ENCODE assay signal across 15 cellular contexts in the genomic region with DNA sequence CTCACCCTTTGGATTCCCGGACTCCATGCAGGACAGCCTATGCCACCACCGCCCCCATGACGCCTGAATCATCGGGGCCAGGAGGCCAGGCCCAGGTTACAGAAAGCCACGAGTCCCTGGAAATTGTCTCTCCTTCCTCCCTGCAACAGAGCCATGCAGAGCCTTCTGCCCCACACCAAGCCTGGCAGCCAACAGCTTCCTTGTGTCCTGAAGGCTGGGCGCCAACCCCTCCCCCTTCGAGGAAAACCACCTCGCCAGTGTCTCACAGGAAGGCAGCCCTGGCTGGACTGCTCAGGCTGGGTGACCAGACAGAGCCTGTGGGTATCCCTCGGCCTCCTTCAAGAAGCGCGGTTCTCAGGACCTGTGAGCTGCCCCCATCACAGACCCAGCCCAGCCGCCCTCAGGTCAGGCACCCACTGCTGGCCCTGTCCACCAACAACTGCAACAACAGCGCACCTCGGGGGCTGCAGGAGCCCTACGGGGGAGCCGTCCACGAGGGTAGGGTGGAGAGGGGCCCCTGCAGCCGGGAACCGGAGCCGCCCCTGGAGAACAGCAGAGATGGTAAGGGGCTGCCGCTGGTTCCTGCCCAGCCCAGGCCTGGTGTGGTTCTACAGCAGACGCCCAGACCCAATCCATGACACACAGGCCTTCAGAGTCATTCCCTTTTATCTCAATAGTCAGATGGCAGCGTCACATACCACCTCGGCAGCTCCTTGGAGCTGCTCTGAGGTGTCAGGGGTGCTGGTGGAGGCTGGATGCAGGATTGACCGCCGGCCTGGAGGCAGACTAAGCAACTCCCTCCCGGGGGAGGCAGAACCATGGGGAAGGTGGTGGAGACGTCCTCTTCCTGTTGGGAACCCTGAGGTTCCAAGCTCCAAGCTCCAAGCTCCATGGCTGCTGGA.
"Had no signal": no experiment of that assay in that cellular context is flagged by ENCODE, and none has a peak within 500 bp of the region (broad histone marks: within the 10 kb centered on the region; RNA-seq: fewer than 3 reads in every experiment).

No MANE protein-coding gene starts in this region.

- DNase-seq: activated CD4-positive, alpha-beta memory T cell treated with anti-CD3 and anti-CD28 coated beads, Interleukin-2, amount 10 ng/mL, durations not matched to agents 7 days and 5 days; activated CD4-positive, alpha-beta T cell treated with anti-CD3 and anti-CD28 coated beads for 48 hours; activated CD8-positive, alpha-beta memory T cell treated with anti-CD3 and anti-CD28 coated beads, Interleukin-2, amount 10 ng/mL, durations not matched to agents 7 days and 5 days; activated gamma-delta T cell treated with Interleukin-2 at 50 U/mL for 16 hours; activated T-cell treated with anti-CD3 and anti-CD28 coated beads for 4 hours; hippocampal formation; left ventricle myocardium inferior; occipital lobe; stimulated activated CD4-positive, alpha-beta T cell treated with anti-CD3 and anti-CD28 coated beads, Interleukin-1b, Interleukin-23, amount 100 ng/mL, for 48 hours; stomach; T1000 had no signal

- H3K4me3 Mint-ChIP-seq: activated CD4-positive, alpha-beta memory T cell treated with anti-CD3 and anti-CD28 coated beads, Interleukin-2, amount 10 ng/mL, durations not matched to agents 7 days and 5 days; activated CD8-positive, alpha-beta memory T cell treated with anti-CD3 and anti-CD28 coated beads, Interleukin-2, amount 10 ng/mL, durations not matched to agents 7 days and 5 days; activated naive CD4-positive, alpha-beta T cell treated with anti-CD3 and anti-CD28 coated beads, Interleukin-2, amount 50 U/mL, for 24 hours; central memory CD8-positive, alpha-beta T cell; stimulated activated effector memory CD8-positive, alpha-beta T cell treated with anti-CD3 and anti-CD28 coated beads, Interleukin-12 subunit alpha, Interleukin-12 subunit beta, amount 100 ng/mL, for 72 hours; T-helper 1 cell treated with Interleukin-12 subunit alpha and Interleukin-12 subunit beta and Interleukin-4 antibody, amounts not matched to agents 30 μg/mL and 1 μg/mL, for 36 hours had no signal

- H3K9me3 Mint-ChIP-seq: activated CD4-positive, alpha-beta memory T cell treated with anti-CD3 and anti-CD28 coated beads, Interleukin-2, amount 10 ng/mL, durations not matched to agents 7 days and 5 days; activated naive CD4-positive, alpha-beta T cell treated with anti-CD3 and anti-CD28 coated beads, Interleukin-2, amount 50 U/mL, for 24 hours; central memory CD8-positive, alpha-beta T cell; stimulated activated effector memory CD8-positive, alpha-beta T cell treated with anti-CD3 and anti-CD28 coated beads, Interleukin-12 subunit alpha, Interleukin-12 subunit beta, amount 100 ng/mL, for 72 hours; T-helper 1 cell treated with Interleukin-12 subunit alpha and Interleukin-12 subunit beta and Interleukin-4 antibody, amounts not matched to agents 30 μg/mL and 1 μg/mL, for 36 hours had no signal

- H3K27ac Mint-ChIP-seq: activated CD4-positive, alpha-beta memory T cell treated with anti-CD3 and anti-CD28 coated beads, Interleukin-2, amount 10 ng/mL, durations not matched to agents 7 days and 5 days; activated CD8-positive, alpha-beta memory T cell treated with anti-CD3 and anti-CD28 coated beads, Interleukin-2, amount 10 ng/mL, durations not matched to agents 7 days and 5 days; activated naive CD4-positive, alpha-beta T cell treated with anti-CD3 and anti-CD28 coated beads, Interleukin-2, amount 50 U/mL, for 24 hours; T-helper 1 cell treated with Interleukin-12 subunit alpha and Interleukin-12 subunit beta and Interleukin-4 antibody, amounts not matched to agents 30 μg/mL and 1 μg/mL, for 36 hours had no signal

- ATAC-seq: activated CD8-positive, alpha-beta memory T cell treated with anti-CD3 and anti-CD28 coated beads, Interleukin-2, amount 10 ng/mL, durations not matched to agents 7 days and 5 days; stimulated activated effector memory CD8-positive, alpha-beta T cell treated with anti-CD3 and anti-CD28 coated beads, Interleukin-12 subunit alpha, Interleukin-12 subunit beta, amount 100 ng/mL, for 72 hours had no signal

- H3K27me3 Mint-ChIP-seq: activated naive CD4-positive, alpha-beta T cell treated with anti-CD3 and anti-CD28 coated beads, Interleukin-2, amount 50 U/mL, for 24 hours; central memory CD8-positive, alpha-beta T cell had no signal

- H3K36me3 Mint-ChIP-seq: activated CD8-positive, alpha-beta memory T cell treated with anti-CD3 and anti-CD28 coated beads, Interleukin-2, amount 10 ng/mL, durations not matched to agents 7 days and 5 days; activated naive CD4-positive, alpha-beta T cell treated with anti-CD3 and anti-CD28 coated beads, Interleukin-2, amount 50 U/mL, for 24 hours; stimulated activated effector memory CD8-positive, alpha-beta T cell treated with anti-CD3 and anti-CD28 coated beads, Interleukin-12 subunit alpha, Interleukin-12 subunit beta, amount 100 ng/mL, for 72 hours had no signal
